Comparison of ENCODE assay signal across 25 cellular contexts in the genomic region with DNA sequence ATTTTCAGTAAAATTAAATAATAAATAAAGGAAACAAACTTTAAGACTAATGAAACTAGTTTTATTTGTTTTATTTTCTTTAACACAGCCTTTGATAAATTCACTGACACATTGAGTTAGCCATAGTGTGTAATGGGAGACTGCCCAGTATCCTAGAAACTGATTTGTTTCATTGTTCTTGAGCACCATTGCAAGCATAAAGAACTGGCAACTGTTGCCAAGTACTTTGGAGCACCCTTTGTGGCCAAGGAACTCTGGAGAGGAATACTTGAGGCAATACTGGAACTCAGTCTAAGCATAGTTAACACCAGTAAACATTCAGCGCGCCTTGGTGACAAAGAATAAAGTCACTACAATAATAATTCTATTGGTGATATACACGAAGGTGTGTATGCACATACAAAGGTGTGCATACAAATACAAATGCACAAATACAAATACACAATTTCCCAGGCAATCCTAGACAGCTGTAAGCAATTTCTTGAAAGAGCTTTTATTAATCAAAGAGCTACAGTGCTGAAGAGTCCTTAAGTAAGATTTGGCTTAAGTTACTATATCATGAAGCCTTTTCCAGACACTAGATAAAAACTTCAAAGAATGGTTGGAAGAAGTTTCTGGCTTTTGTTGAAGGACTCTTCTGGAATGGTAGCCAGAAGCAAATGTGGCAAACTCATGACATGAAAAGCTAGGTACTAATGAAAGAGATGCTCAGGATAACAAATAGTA.
DNase-seq lines count a peak whose midpoint lies in the region; ATAC-seq and TF ChIP-seq lines count a peak whose summit lies in the region.
"Had no signal": no experiment of that assay in that cellular context is flagged by ENCODE, and none has a peak within 500 bp of the region (broad histone marks: within the 10 kb centered on the region; RNA-seq: fewer than 3 reads in every experiment).

No MANE protein-coding gene starts in this region.

- TF ChIP-seq POLR2A in HCT116 (IDR thresholded peaks at IDR 0.05; ENCODE audit: borderline replicate concordance, extremely low read depth, insufficient read depth, insufficient read length) = no peak

- BruUV-seq in HCT116 (replicated peaks; lab: Mats Ljungman, UMichigan) = no TSS peak

- ATAC-seq in HCT116 = no peak
- no peak for ATAC-seq in HG03378 (IDR thresholded peaks at IDR 0.05; ENCODE audit: unreplicated experiment)
- ATAC-seq: gastrocnemius medialis; psoas muscle; SK-N-SH treated with all-trans-retinoic acid at 6 μM for 48 hours; stimulated activated naive CD8-positive, alpha-beta T cell treated with anti-CD3 and anti-CD28 coated beads, Interleukin-15, amount 100 ng/mL, for 72 hours had no signal

- CTCF ChIA-PET in HCT116 (lab: Charles Lee) = no interaction called here

- no peak overlapping the region for H3K27ac ChIP-seq in HCT116 (ENCODE audit: low read depth, low read length)
- H3K27ac ChIP-seq: gastrocnemius medialis, hepatocyte, HL-60, psoas muscle, skin epidermis, transverse colon had no signal

- H3K9me3 ChIP-seq in HCT116 (ENCODE audit: control insufficient read depth in 1 of 2, insufficient read depth in 1 of 2, low read depth in 1 of 2, low read length in 2 of 2) = no peaks in the 10 kb centered on the region
- H3K9me3 ChIP-seq: gastrocnemius medialis, psoas muscle, transverse colon had no signal

- H3K79me2 ChIP-seq in HCT116 (ENCODE audit: insufficient read depth, low read length) = no peaks in the 10 kb centered on the region
- H3K79me2 ChIP-seq: hepatocyte had no signal

- no peak for TF ChIP-seq CTCF in HCT116 (IDR thresholded peaks at IDR 0.05 in 2 of 3, conservative IDR thresholded peaks at IDR 0.05 in 1 of 3; ENCODE audit: borderline replicate concordance in 1 of 3, insufficient read depth in 1 of 3, low read depth in 2 of 3, low read length in 2 of 3)
- no peak for TF ChIP-seq CTCF in retinal pigment epithelial cell (conservative IDR thresholded peaks at IDR 0.05; ENCODE audit: low read depth, low read length)
- no peak for TF ChIP-seq CTCF in GM13976 (IDR thresholded peaks at IDR 0.05; ENCODE audit: borderline replicate concordance, control extremely low read depth, extremely low read depth, insufficient read depth, missing control alignments)

- H3K27me3 ChIP-seq in HCT116 (ENCODE audit: insufficient read depth, low read length) = no peaks in the 10 kb centered on the region
- H3K27me3 ChIP-seq: gastrocnemius medialis, hepatocyte, transverse colon had no signal

- no peaks in the 10 kb centered on the region for H3K4me1 ChIP-seq in HCT116 (ENCODE audit: control insufficient read depth in 1 of 2, insufficient read depth in 2 of 2, low read length in 2 of 2)
- H3K4me1 ChIP-seq: gastrocnemius medialis, psoas muscle, transverse colon had no signal

- RAD21 ChIA-PET in HCT116 (lab: Charles Lee; ENCODE audit: low non-redundant PET in 1 of 2, low total read pairs in 2 of 2, uncharacterized antibody in 2 of 2, unreplicated experiment in 2 of 2) = no interaction called here

- H3K4me3 ChIP-seq in HCT116 (replicated peaks in 1 of 2; ENCODE audit: low read depth in 1 of 2, low read length in 2 of 2) (no peak overlapping the region), retinal pigment epithelial cell (ENCODE audit: low read length) (no peak overlapping the region)
- H3K4me3 ChIP-seq: gastrocnemius medialis, hepatocyte, psoas muscle, skin epidermis, transverse colon had no signal

- no peak for TF ChIP-seq RAD21 in HCT116 (IDR thresholded peaks at IDR 0.05; ENCODE audit: low read depth)

- intact Hi-C loops in HCT116 (cut with micrococcal nuclease) = no loop called here

- H3K36me3 ChIP-seq in HCT116 (ENCODE audit: control insufficient read depth in 1 of 2, insufficient read depth in 2 of 2, low read length in 2 of 2) = no peaks in the 10 kb centered on the region
- H3K36me3 ChIP-seq: gastrocnemius medialis, transverse colon had no signal

- in situ Hi-C loops in GM13976 (cut with MboI; ENCODE audit: low sequenced_read_pairs, unreplicated experiment) = no loop called here
- in situ Hi-C loops in ACHN (cut with HindIII; ENCODE audit: low pct_ligation_motif_present, low pct_unique_long_range_greater_than_20kb, low sequenced_read_pairs) = no loop called here

- H4K20me1 ChIP-seq in HCT116 (ENCODE audit: insufficient read depth) = no peaks in the 10 kb centered on the region

- no peak overlapping the region for H3K9ac ChIP-seq in HCT116 (ENCODE audit: low read length)

- POLR2A ChIA-PET in HCT116 (lab: Charles Lee) = no interaction called here

- no peak for DNase-seq in HCT116 (ENCODE audit: low read depth, low spot score)
- peak; percentile 65 to 82 for DNase-seq in NCI-H446 (lab: John Stamatoyannopoulos, UW)
- peak; percentile 8 for DNase-seq in inferior parietal cortex (ENCODE audit: extremely low spot score)
- DNase-seq in retinal pigment epithelial cell (ENCODE audit: low read depth) = peak; percentile 5
- DNase-seq in GM13976 (ENCODE audit: low spot score) = no peak
- no peak for DNase-seq in ACHN
- DNase-seq: activated CD4-positive, CD25-positive, alpha-beta regulatory T cell treated with anti-CD3 and anti-CD28 coated beads, Interleukin-2, amount 50 U/mL, for 72 hours; activated effector memory CD4-positive, alpha-beta T cell treated with Interleukin-2 at 50 U/mL for 16 hours; activated naive CD8-positive, alpha-beta T cell treated with anti-CD3 and anti-CD28 coated beads for 36 hours; aorta; Calu3; dermis blood vessel endothelial cell; EL; gastrocnemius medialis; Karpas-422; NCI-H774; psoas muscle; stimulated activated naive CD8-positive, alpha-beta T cell treated with anti-CD3 and anti-CD28 coated beads, Interleukin-15, amount 100 ng/mL, for 72 hours; T-helper 2 cell; transverse colon had no signal

- no peaks in the 10 kb centered on the region for H3K9me2 ChIP-seq in HCT116 (ENCODE audit: insufficient read depth)

- H2AFZ ChIP-seq in HCT116 (ENCODE audit: low read depth, low read length, poor library complexity, severe bottlenecking) = peak overlapping the region; percentile 14
- H2AFZ ChIP-seq: hepatocyte had no signal

- no peak overlapping the region for H3K4me2 ChIP-seq in HCT116 (ENCODE audit: low read length)
- H3K4me2 ChIP-seq: hepatocyte had no signal

TF ChIP-seq in HCT116, 20 proteins besides CTCF, POLR2A, EP300 and RAD21:
- TF ChIP-seq CEBPB (IDR thresholded peaks at IDR 0.05; ENCODE audit: low read depth) (no peak), CBX3 (IDR thresholded peaks at IDR 0.05; ENCODE audit: low read depth) (no peak), ZNF274 (IDR thresholded peaks at IDR 0.05; ENCODE audit: low read depth, low read length) (no peak), ELF1 (IDR thresholded peaks at IDR 0.05; ENCODE audit: borderline replicate concordance, low read depth) (no peak)

Comparison
In these comparisons a context has a peak if more than half of its experiments do, and no peak if none do; other contexts are left out.
1. DNase-seq: peak in NCI-H446 (2 of 2), inferior parietal cortex (single experiment) and retinal pigment epithelial cell (single experiment); none in HCT116 (single experiment), GM13976 (single experiment) and ACHN (single experiment).